In the genomic region with DNA sequence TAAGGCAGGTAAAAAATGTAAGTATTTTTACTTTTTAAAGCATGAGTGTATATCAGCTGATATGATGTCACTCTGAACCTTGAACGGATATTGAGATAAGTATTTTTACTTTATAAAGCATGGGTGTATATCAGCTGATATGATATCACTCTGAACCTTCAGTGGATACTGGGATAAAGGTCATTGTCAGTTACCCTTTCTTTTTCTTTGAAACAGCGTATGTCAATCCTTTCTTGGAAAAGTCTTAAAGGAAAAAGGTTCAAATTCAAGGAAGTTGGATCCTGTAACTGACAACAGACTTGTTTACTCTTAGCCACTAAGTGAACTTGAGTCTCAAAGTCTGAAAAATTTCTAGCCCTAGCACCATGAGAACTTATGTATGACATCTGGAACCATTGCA, we compare ENCODE assay signal across 19 cellular contexts.
DNase-seq lines count a peak whose midpoint lies in the region; ATAC-seq, FAIRE-seq and TF ChIP-seq lines count a peak whose summit lies in the region.
"Had no signal": no experiment of that assay in that cellular context is flagged by ENCODE, and none has a peak within 500 bp of the region (broad histone marks: within the 10 kb centered on the region; RNA-seq: fewer than 3 reads in every experiment).

No MANE protein-coding gene starts in this region.

- H3K4me3 ChIP-seq in body of pancreas (no peak overlapping the region), transverse colon (no peak overlapping the region)
- H3K4me3 ChIP-seq: SJCRH30 had no signal

- no peak for DNase-seq in GM12891 (ENCODE audit: insufficient read length, low spot score)
- DNase-seq in body of pancreas = no peak
- no peak for DNase-seq in memory B cell (ENCODE audit: low spot score in 2 of 2)
- DNase-seq in transverse colon = no peak
- no peak for DNase-seq in AG08396 (ENCODE audit: low spot score)
- no peak for DNase-seq in DMS79 treated with DMSO at 0.1 percent for 48 hours (lab: John Stamatoyannopoulos, UW)
- DNase-seq: C1 segment of cervical spinal cord; EL; GOT3; KBM-7; MV-4-11; NCI-H1417 treated with DMSO at 0.1 percent for 48 hours; NCI-H2171 treated with DMSO at 0.1 percent for 48 hours; NCI-H446 treated with DMSO at 0.1 percent for 48 hours; NK-92 treated with Interleukin-12 subunit alpha and Interleukin-12 subunit beta, amount 100 ng/mL, for 24 hours; RPMI8226; SJCRH30 had no signal

- H3K4me3 Mint-ChIP-seq in memory B cell = no peak overlapping the region

- H3K27me3 ChIP-seq in body of pancreas (no peaks in the 10 kb centered on the region), transverse colon (no peaks in the 10 kb centered on the region)
- H3K27me3 ChIP-seq: SJCRH30 had no signal

- in situ Hi-C loops in transverse colon (cut with MboI; ENCODE audit: low pct_ligation_motif_present in 1 of 4, low pct_unique_long_range_greater_than_20kb in 1 of 4, low sequenced_read_pairs in 3 of 4) = no loop called here

- ATAC-seq in body of pancreas = peak; percentile 67
- ATAC-seq in memory B cell (ENCODE audit: low read depth) = no peak
- no peak for ATAC-seq in HG03108 (IDR thresholded peaks at IDR 0.05; ENCODE audit: unreplicated experiment)

- H3K36me3 ChIP-seq in body of pancreas (replicated peaks in 1 of 2; ENCODE audit: insufficient read depth in 1 of 2, low read depth in 2 of 2) (no peaks in the 10 kb centered on the region), transverse colon (no peaks in the 10 kb centered on the region)
- H3K36me3 ChIP-seq: SJCRH30 had no signal

- intact Hi-C loops in body of pancreas (cut with DNase I) (no loop called here), transverse colon (cut with DNase I; ENCODE audit: low total_unique reads) (no loop called here)

- TF ChIP-seq POLR2A in GM12891 (IDR thresholded peaks at IDR 0.05; ENCODE audit: low read depth, low read length) (no peak), body of pancreas (IDR thresholded peaks at IDR 0.05) (no peak), transverse colon (IDR thresholded peaks at IDR 0.05) (no peak)

- peaks cover 8% of the 10 kb centered on the region for H3K36me3 Mint-ChIP-seq in memory B cell

- H3K27ac ChIP-seq in body of pancreas = no peak overlapping the region
- peak overlapping the region; percentile 57 to 75 (median 60) for H3K27ac ChIP-seq in transverse colon
- H3K27ac ChIP-seq: SJCRH30 had no signal

- peaks cover 1% of the 10 kb centered on the region for H3K9me3 Mint-ChIP-seq in memory B cell

- no peaks in the 10 kb centered on the region for H3K27me3 Mint-ChIP-seq in memory B cell

- peak; percentile 26 for FAIRE-seq in GM12891 (lab: Jason Lieb, UNC)
- FAIRE-seq: A204.1 had no signal

- peaks cover 16% of the 10 kb centered on the region for H3K4me1 ChIP-seq in body of pancreas
- peaks cover 6 to 70% (median 29%) of the 10 kb centered on the region in 4 donors for H3K4me1 ChIP-seq in transverse colon
- H3K4me1 ChIP-seq: SJCRH30 had no signal

- H3K9me3 ChIP-seq in body of pancreas (no peaks in the 10 kb centered on the region), transverse colon (no peaks in the 10 kb centered on the region)
- H3K9me3 ChIP-seq: SJCRH30 had no signal

- TF ChIP-seq CTCF in body of pancreas (IDR thresholded peaks at IDR 0.05) (no peak), transverse colon (IDR thresholded peaks at IDR 0.05) (no peak)

- peaks cover 40% of the 10 kb centered on the region for H3K4me1 Mint-ChIP-seq in memory B cell

- TF ChIP-seq EP300 in transverse colon (IDR thresholded peaks at IDR 0.05; ENCODE audit: low read depth) = no peak

- H3K27ac Mint-ChIP-seq in memory B cell = peak overlapping the region; percentile 82

- 22 to 27% methylated on average over 2 of the region's 2 CpGs for WGBS in body of pancreas, 2 donors
- WGBS in transverse colon (ENCODE audit: low coverage in 1 of 2), 2 donors = 56 to 61% methylated on average over 2 of the region's 2 CpGs

TF ChIP-seq in GM12891, 5 proteins besides CTCF, POLR2A, EP300 and RAD21:
- no peak for TF ChIP-seq POLR2AphosphoS5 (IDR thresholded peaks at IDR 0.05; ENCODE audit: low read depth, low read length)
- TF ChIP-seq SPI1 (IDR thresholded peaks at IDR 0.05; ENCODE audit: low read depth, low read length) = no peak
- no peak for TF ChIP-seq PAX5 (IDR thresholded peaks at IDR 0.05; ENCODE audit: insufficient read depth, low read length, severe bottlenecking)
- TF ChIP-seq POU2F2 (IDR thresholded peaks at IDR 0.05; ENCODE audit: low read depth, low read length) = no peak
- TF ChIP-seq TAF1 (IDR thresholded peaks at IDR 0.05; ENCODE audit: low read depth, low read length) = no peak

Comparison
In these comparisons a context has a peak if more than half of its experiments do, and no peak if none do; other contexts are left out.
1. H3K27ac ChIP-seq: peak in transverse colon (4 of 4); none in body of pancreas (0 of 4).